Comparison of ENCODE assay signal across 12 cellular contexts in genomic region chr3:10772230-10773161, GRCh38. TPM values are rescaled to one million over a fixed set of nuclear protein-coding genes. Genes with fewer than 3 reads are reported as not detected.
A peak's percentile ranks its signal among the peaks of the same experiment; 100 is the strongest.
DNase-seq lines count a peak whose midpoint lies in the region; ATAC-seq and TF ChIP-seq lines count a peak whose summit lies in the region.
"Had no signal": no experiment of that assay in that cellular context is flagged by ENCODE, and none has a peak within 500 bp of the region (broad histone marks: within the 10 kb centered on the region; RNA-seq: fewer than 3 reads in every experiment).

No MANE protein-coding gene starts in this region.

- H3K9me3 ChIP-seq in right atrium auricular region = peaks cover 0 to 11% of the 10 kb centered on the region in 2 donors
- H3K9me3 ChIP-seq in esophagus squamous epithelium = peaks cover 0 to 4% (median 0%) of the 10 kb centered on the region in 3 donors
- H3K9me3 ChIP-seq: ascending aorta, pancreas had no signal

- peaks cover 52% of the 10 kb centered on the region for H3K27me3 Mint-ChIP-seq in type B pancreatic cell
- H3K27me3 Mint-ChIP-seq in activated CD4-positive, alpha-beta T cell treated with anti-CD3 and anti-CD28 coated beads, Interleukin-2, amount 10 ng/mL, durations not matched to agents 24 days and 14 days = no peaks in the 10 kb centered on the region

- H3K27me3 ChIP-seq in right atrium auricular region = no peaks in the 10 kb centered on the region
- H3K27me3 ChIP-seq in esophagus squamous epithelium = peaks cover 0 to 70% (median 0%) of the 10 kb centered on the region in 4 donors
- H3K27me3 ChIP-seq: ascending aorta had no signal

- H3K4me1 Mint-ChIP-seq in type B pancreatic cell (ENCODE audit: unreplicated experiment) = no peaks in the 10 kb centered on the region
- no peaks in the 10 kb centered on the region for H3K4me1 Mint-ChIP-seq in activated CD4-positive, alpha-beta T cell treated with anti-CD3 and anti-CD28 coated beads, Interleukin-2, amount 10 ng/mL, durations not matched to agents 24 days and 14 days

- no peak for TF ChIP-seq POLR2A in esophagus squamous epithelium (IDR thresholded peaks at IDR 0.05)

- H3K27ac ChIP-seq in right atrium auricular region (no peak overlapping the region), esophagus squamous epithelium (no peak overlapping the region)
- H3K27ac ChIP-seq: ascending aorta, heart right ventricle, pancreas had no signal

- no peaks in the 10 kb centered on the region for H3K36me3 Mint-ChIP-seq in type B pancreatic cell
- no peaks in the 10 kb centered on the region for H3K36me3 Mint-ChIP-seq in activated CD4-positive, alpha-beta T cell treated with anti-CD3 and anti-CD28 coated beads, Interleukin-2, amount 10 ng/mL, durations not matched to agents 24 days and 14 days (ENCODE audit: low read depth)

- 45% methylated on average over 12 to 16 of the region's 18 CpGs for WGBS in esophagus squamous epithelium, 2 donors

- H3K4me3 ChIP-seq in right atrium auricular region (no peak overlapping the region), esophagus squamous epithelium (no peak overlapping the region)
- H3K4me3 ChIP-seq: ascending aorta, heart right ventricle, pancreas had no signal

- no peaks in the 10 kb centered on the region for H3K4me1 ChIP-seq in right atrium auricular region
- peaks cover 0 to 7% (median 0%) of the 10 kb centered on the region in 3 donors for H3K4me1 ChIP-seq in esophagus squamous epithelium
- H3K4me1 ChIP-seq: ascending aorta, heart right ventricle, pancreas had no signal

- H3K4me3 Mint-ChIP-seq in type B pancreatic cell = no peak overlapping the region
- no peak overlapping the region for H3K4me3 Mint-ChIP-seq in activated CD4-positive, alpha-beta T cell treated with anti-CD3 and anti-CD28 coated beads, Interleukin-2, amount 10 ng/mL, durations not matched to agents 24 days and 14 days

- intact Hi-C loops in cardiac septum (cut with DNase I) (no loop called here), esophagus squamous epithelium (cut with DNase I) (no loop called here)
- intact Hi-C loops in activated CD4-positive, alpha-beta T cell treated with anti-CD3 and anti-CD28 coated beads, Interleukin-2, amount 10 ng/mL, durations not matched to agents 24 days and 14 days (cut with micrococcal nuclease) = no loop called here

- TF ChIP-seq CTCF in right atrium auricular region (IDR thresholded peaks at IDR 0.05) = no peak
- TF ChIP-seq CTCF in esophagus squamous epithelium (IDR thresholded peaks at IDR 0.05) = peak in 5 of 6 experiments; percentile 21 to 82 (median 39)
- TF ChIP-seq CTCF in type B pancreatic cell (conservative IDR thresholded peaks at IDR 0.05) = peak; percentile 53

- H3K9me3 Mint-ChIP-seq in type B pancreatic cell = no peaks in the 10 kb centered on the region
- no peaks in the 10 kb centered on the region for H3K9me3 Mint-ChIP-seq in activated CD4-positive, alpha-beta T cell treated with anti-CD3 and anti-CD28 coated beads, Interleukin-2, amount 10 ng/mL, durations not matched to agents 24 days and 14 days

- no peak overlapping the region for H3K27ac Mint-ChIP-seq in type B pancreatic cell
- no peak overlapping the region for H3K27ac Mint-ChIP-seq in activated CD4-positive, alpha-beta T cell treated with anti-CD3 and anti-CD28 coated beads, Interleukin-2, amount 10 ng/mL, durations not matched to agents 24 days and 14 days

- ATAC-seq in HG02759 (IDR thresholded peaks at IDR 0.05; ENCODE audit: unreplicated experiment) = no peak
- ATAC-seq: heart right ventricle, pancreas had no signal

- H3K36me3 ChIP-seq in right atrium auricular region = no peaks in the 10 kb centered on the region
- H3K36me3 ChIP-seq in esophagus squamous epithelium = no peaks in the 10 kb centered on the region
- H3K36me3 ChIP-seq: ascending aorta, heart right ventricle, pancreas had no signal

- DNase-seq in right atrium auricular region (ENCODE audit: low spot score) (peak; percentile 44), cardiac septum (ENCODE audit: low spot score) (no peak), RPMI8226 (peak; percentile 48), esophagus squamous epithelium (lab: John Stamatoyannopoulos, UW) (no peak), type B pancreatic cell (ENCODE audit: extremely low spot score, unreplicated experiment) (peak; percentile 66)
- DNase-seq in activated CD4-positive, alpha-beta T cell treated with anti-CD3 and anti-CD28 coated beads, Interleukin-2, amount 10 ng/mL, durations not matched to agents 24 days and 14 days = no peak
- no peak for DNase-seq in activated effector memory CD4-positive, alpha-beta T cell treated with anti-CD3 and anti-CD28 coated beads, Interleukin-2, amount 50 U/mL, for 16 hours
- DNase-seq: COR-L47, heart right ventricle, pancreas had no signal

RNA-seq across cellular contexts. Expression of gene SLC6A11, which starts 43.5 kb away (rescaled TPM):
- total RNA-seq in right atrium auricular region = not detected
- total RNA-seq in cardiac septum = not detected
- total RNA-seq in esophagus squamous epithelium = 10 to 100 TPM in 2 of 4 donors, 1 to 10 TPM in 2; 6.2 to 13.4 (median 9.5) TPM
- 3.0 and 7.3 TPM in 2 replicates for total RNA-seq in type B pancreatic cell (ENCODE audit: low replicate concordance)
- total RNA-seq in activated CD4-positive, alpha-beta T cell treated with anti-CD3 and anti-CD28 coated beads, Interleukin-2, amount 10 ng/mL, durations not matched to agents 24 days and 14 days = not detected in 2 replicates
- total RNA-seq: ascending aorta had no signal

Comparison
In these comparisons a context has a peak if more than half of its experiments do, and no peak if none do; other contexts are left out.
1. DNase-seq: peak in right atrium auricular region (single experiment), RPMI8226 (single experiment) and type B pancreatic cell (single experiment); none in cardiac septum (single experiment), esophagus squamous epithelium (single experiment), activated CD4-positive, alpha-beta T cell treated with anti-CD3 and anti-CD28 coated beads, Interleukin-2, amount 10 ng/mL, durations not matched to agents 24 days and 14 days (single experiment) and activated effector memory CD4-positive, alpha-beta T cell treated with anti-CD3 and anti-CD28 coated beads, Interleukin-2, amount 50 U/mL, for 16 hours (single experiment).
2. CTCF ChIP-seq: peak in esophagus squamous epithelium (5 of 6) and type B pancreatic cell (single experiment); none in right atrium auricular region (0 of 2).